Comparison of ENCODE assay signal across 21 cellular contexts in genomic region chr5:178505639-178506407, GRCh38.
"Had no signal": no experiment of that assay in that cellular context is flagged by ENCODE, and none has a peak within 500 bp of the region (broad histone marks: within the 10 kb centered on the region; RNA-seq: fewer than 3 reads in every experiment).

No MANE protein-coding gene starts in this region.

- H3K36me3 ChIP-seq: gastrocnemius medialis, sigmoid colon, thoracic aorta, upper lobe of left lung had no signal

- H3K4me1 ChIP-seq: gastrocnemius medialis, sigmoid colon, upper lobe of left lung had no signal

- H3K27me3 ChIP-seq: dorsolateral prefrontal cortex, gastrocnemius medialis, sigmoid colon, upper lobe of left lung had no signal

- ATAC-seq: effector memory CD8-positive, alpha-beta T cell; esophagus mucosa; gastrocnemius medialis; left cardiac atrium; mucosa of descending colon; WTC11 had no signal

- H3K27ac ChIP-seq: dorsolateral prefrontal cortex, gastrocnemius medialis, sigmoid colon, thoracic aorta, upper lobe of left lung had no signal

- H3K9me3 ChIP-seq: gastrocnemius medialis, mucosa of descending colon, sigmoid colon, thoracic aorta, upper lobe of left lung had no signal

- DNase-seq: activated CD4-positive, alpha-beta T cell treated with anti-CD3 and anti-CD28 coated beads, Interleukin-2, amount 50 U/mL, for 48 hours; activated naive CD4-positive, alpha-beta T cell treated with Interleukin-2 at 50 U/mL for 16 hours; activated naive CD8-positive, alpha-beta T cell treated with anti-CD3 and anti-CD28 coated beads for 36 hours; activated T-cell treated with anti-CD3 and anti-CD28 coated beads, Interleukin-2, amount 50 U/mL, for 48 hours; dorsolateral prefrontal cortex; effector memory CD8-positive, alpha-beta T cell; gastrocnemius medialis; hypothalamus; left cardiac atrium; mucosa of descending colon; nephron progenitor cell; occipital lobe; stimulated activated CD4-positive, alpha-beta T cell treated with anti-CD3 and anti-CD28 coated beads, Interleukin-2, amount 100 ng/mL, for 48 hours; stimulated activated CD8-positive, alpha-beta memory T cell treated with anti-CD3 and anti-CD28 coated beads, Interleukin-4, amount 100 ng/mL, for 48 hours; stimulated activated naive CD4-positive, alpha-beta T cell; T-helper 9 cell; upper lobe of left lung had no signal

- H3K4me3 ChIP-seq: dorsolateral prefrontal cortex, gastrocnemius medialis, mucosa of descending colon, sigmoid colon, thoracic aorta, upper lobe of left lung had no signal
